ENCODE assay signal across 12 cellular contexts in the genomic region with DNA sequence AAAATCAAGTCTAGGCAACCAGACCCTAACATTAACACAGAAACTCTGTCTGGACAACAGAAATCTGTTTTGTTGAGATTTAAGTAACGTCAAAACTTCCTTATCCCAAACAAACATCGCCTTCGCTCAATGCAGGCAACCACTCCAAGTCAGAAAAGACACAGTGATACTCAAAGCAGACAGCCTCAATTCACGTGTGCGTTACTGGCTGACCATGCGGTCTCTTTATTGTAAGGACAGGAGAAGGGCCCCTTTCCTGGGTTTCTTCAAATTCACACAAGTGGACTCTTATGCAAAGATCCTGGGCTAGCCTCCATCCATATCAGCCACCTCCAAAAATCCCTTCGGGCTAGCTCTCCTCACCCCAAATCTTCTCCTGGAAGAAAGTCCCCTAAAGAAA.
DNase-seq lines count a peak whose midpoint lies in the region; TF ChIP-seq lines count a peak whose summit lies in the region.
"Had no signal": no experiment of that assay in that cellular context is flagged by ENCODE, and none has a peak within 500 bp of the region (broad histone marks: within the 10 kb centered on the region; RNA-seq: fewer than 3 reads in every experiment).

No MANE protein-coding gene starts in this region.

- peaks cover 48% of the 10 kb centered on the region for H3K4me1 Mint-ChIP-seq in brain

- peaks cover 42 to 54% (median 51%) of the 10 kb centered on the region in 11 experiments for H3K27me3 ChIP-seq in BLaER1 treated with 17β-estradiol and CSF1 and Interleukin-3, amounts not matched to agents 10 nM and 100 nM
- H3K27me3 ChIP-seq in mucosa of rectum (ENCODE audit: control insufficient read depth in 2 of 2, insufficient read depth in 2 of 2, low read length in 2 of 2): no peaks in the 10 kb centered on the region
- peaks cover 9 to 12% of the 10 kb centered on the region in 2 donors for H3K27me3 ChIP-seq in right atrium auricular region

- H3K9me3 Mint-ChIP-seq in brain: peaks cover 0 to 11% (median 5%) of the 10 kb centered on the region in 5 experiments
- H3K9me3 Mint-ChIP-seq: stimulated activated naive B cell treated with anti-CD40 and anti-IgM and Interleukin-4, amounts not matched to agents 10 μg/mL and 1 μg/mL and 100 μg/mL, for 72 hours had no signal

- in situ Hi-C loops in GM13976 (cut with MboI; ENCODE audit: low sequenced_read_pairs, unreplicated experiment): no loop called here

- H3K27me3 Mint-ChIP-seq in brain: peaks cover 17% of the 10 kb centered on the region

- peaks cover 12% of the 10 kb centered on the region for H3K36me3 Mint-ChIP-seq in brain
- H3K36me3 Mint-ChIP-seq: stimulated activated naive B cell treated with anti-CD40 and anti-IgM and Interleukin-4, amounts not matched to agents 10 μg/mL and 1 μg/mL and 100 μg/mL, for 72 hours had no signal

- peak overlapping the region; percentile 75 to 98 (median 84) for H3K4me3 Mint-ChIP-seq in brain
- H3K4me3 Mint-ChIP-seq: stimulated activated naive B cell treated with anti-CD40 and anti-IgM and Interleukin-4, amounts not matched to agents 10 μg/mL and 1 μg/mL and 100 μg/mL, for 72 hours had no signal

- peak overlapping the region in 7 of 11 experiments; percentile 24 to 64 (median 55); a peak in 12 of 22 replicates for H3K4me2 ChIP-seq in BLaER1 treated with 17β-estradiol and CSF1 and Interleukin-3, amounts not matched to agents 10 nM and 100 nM

- TF ChIP-seq CTCF in brain (conservative IDR thresholded peaks at IDR 0.05) (no peak), GM13976 (IDR thresholded peaks at IDR 0.05; ENCODE audit: borderline replicate concordance, control extremely low read depth, extremely low read depth, insufficient read depth, missing control alignments) (no peak), right atrium auricular region (IDR thresholded peaks at IDR 0.05) (no peak)

- no peak for TF ChIP-seq RAD21 in Ishikawa (IDR thresholded peaks at IDR 0.05; ENCODE audit: low read depth)

- DNase-seq in GM13976 (ENCODE audit: low spot score): no peak
- DNase-seq in HUDEP-2 (lab: John Stamatoyannopoulos, UW; ENCODE audit: unreplicated experiment in 76 of 76): no peak
- DNase-seq in SHP77 (lab: John Stamatoyannopoulos, UW): no peak
- no peak for DNase-seq in right atrium auricular region (ENCODE audit: low spot score)
- DNase-seq: activated naive CD4-positive, alpha-beta T cell treated with anti-CD3 and anti-CD28 coated beads, Interleukin-2, amount 50 U/mL, for 16 hours; effector CD8-positive, alpha-beta T cell; stimulated activated naive B cell treated with anti-CD40 and anti-IgM and Interleukin-4, amounts not matched to agents 10 μg/mL and 1 μg/mL and 100 μg/mL, for 72 hours had no signal

- H3K4me1 ChIP-seq in BLaER1 treated with 17β-estradiol and CSF1 and Interleukin-3, amounts not matched to agents 10 nM and 100 nM: peaks cover 20 to 24% (median 23%) of the 10 kb centered on the region in 10 experiments
- H3K4me1 ChIP-seq in mucosa of rectum (ENCODE audit: control insufficient read depth in 2 of 2, insufficient read depth in 2 of 2, low read length in 2 of 2) (peaks cover 13 to 28% of the 10 kb centered on the region in 2 donors), right atrium auricular region (peaks cover 0 to 18% of the 10 kb centered on the region in 2 donors)

- H3K36me3 ChIP-seq in BLaER1 treated with 17β-estradiol and CSF1 and Interleukin-3, amounts not matched to agents 10 nM and 100 nM: no peaks in the 10 kb centered on the region
- H3K36me3 ChIP-seq in mucosa of rectum (ENCODE audit: control insufficient read depth in 2 of 2, insufficient read depth in 2 of 2, low read length in 2 of 2) (peaks cover 0 to 6% of the 10 kb centered on the region in 2 donors), right atrium auricular region (no peaks in the 10 kb centered on the region)

- H3K27ac ChIP-seq in BLaER1 treated with 17β-estradiol and CSF1 and Interleukin-3, amounts not matched to agents 10 nM and 100 nM: no peak overlapping the region
- H3K27ac ChIP-seq in mucosa of rectum (ENCODE audit: low read depth in 2 of 2, low read length in 2 of 2) (peak overlapping the region; percentile 76 to 91), right atrium auricular region (no peak overlapping the region)
- H3K27ac ChIP-seq: SJSA1 had no signal

- H3K4me3 ChIP-seq in BLaER1 treated with 17β-estradiol and CSF1 and Interleukin-3, amounts not matched to agents 10 nM and 100 nM: no peak overlapping the region
- H3K4me3 ChIP-seq in mucosa of rectum (ENCODE audit: low read length in 2 of 2) (peak overlapping the region; percentile 54 to 59), right atrium auricular region (no peak overlapping the region)
- H3K4me3 ChIP-seq: SJSA1 had no signal

- peaks cover 0 to 20% (median 9%) of the 10 kb centered on the region in 11 experiments; a peak in 17 of 22 replicates for H3K9me3 ChIP-seq in BLaER1 treated with 17β-estradiol and CSF1 and Interleukin-3, amounts not matched to agents 10 nM and 100 nM (replicated peaks in 1 of 11)
- no peaks in the 10 kb centered on the region for H3K9me3 ChIP-seq in mucosa of rectum (ENCODE audit: control insufficient read depth in 2 of 2, low read length in 2 of 2)
- no peaks in the 10 kb centered on the region for H3K9me3 ChIP-seq in right atrium auricular region

- no peak overlapping the region for H3K9ac ChIP-seq in BLaER1 treated with 17β-estradiol and CSF1 and Interleukin-3, amounts not matched to agents 10 nM and 100 nM
- peak overlapping the region; percentile 71 to 73 for H3K9ac ChIP-seq in mucosa of rectum (ENCODE audit: low read depth in 1 of 2, low read length in 2 of 2)

- TF ChIP-seq EP300 in Ishikawa (IDR thresholded peaks at IDR 0.05; ENCODE audit: borderline replicate concordance): no peak

- H3K27ac Mint-ChIP-seq in brain: peak overlapping the region in 4 of 5 experiments; percentile 75 to 92 (median 84)
- H3K27ac Mint-ChIP-seq: stimulated activated naive B cell treated with anti-CD40 and anti-IgM and Interleukin-4, amounts not matched to agents 10 μg/mL and 1 μg/mL and 100 μg/mL, for 72 hours had no signal

- peaks cover 0 to 15% (median 0%) of the 10 kb centered on the region in 11 experiments; a peak in 4 of 22 replicates for H4K20me1 ChIP-seq in BLaER1 treated with 17β-estradiol and CSF1 and Interleukin-3, amounts not matched to agents 10 nM and 100 nM

TF ChIP-seq in Ishikawa, 13 proteins besides CTCF, POLR2A, EP300 and RAD21:
- TF ChIP-seq TAF1 (IDR thresholded peaks at IDR 0.05; ENCODE audit: low read depth) (0 out of 2 replicates have a peak, but pooled peaks have one; percentile 8), NFIC (IDR thresholded peaks at IDR 0.05) (no peak)

Comparison
In these comparisons a context has a peak if more than half of its experiments do, and no peak if none do; other contexts are left out.
1. H3K27ac ChIP-seq: peak in mucosa of rectum (2 of 2); none in BLaER1 treated with 17β-estradiol and CSF1 and Interleukin-3, amounts not matched to agents 10 nM and 100 nM (0 of 11) and right atrium auricular region (0 of 2).
2. H3K4me3 ChIP-seq: peak in mucosa of rectum (2 of 2); none in BLaER1 treated with 17β-estradiol and CSF1 and Interleukin-3, amounts not matched to agents 10 nM and 100 nM (0 of 10) and right atrium auricular region (0 of 2).
3. H3K9ac ChIP-seq: peak in mucosa of rectum (2 of 2); none in BLaER1 treated with 17β-estradiol and CSF1 and Interleukin-3, amounts not matched to agents 10 nM and 100 nM (0 of 11).